ENCODE assay signal across 2 cellular contexts in genomic region chr9:99266136-99267023, GRCh38.
TF ChIP-seq lines count a peak whose summit lies in the region.

No MANE protein-coding gene starts in this region.

TF ChIP-seq in HEK293T, 16 proteins besides CTCF, POLR2A, EP300 and RAD21 (continued from another document):
- no peak for TF ChIP-seq BHLHE40 (IDR thresholded peaks at IDR 0.05; ENCODE audit: borderline replicate concordance)
- no peak for TF ChIP-seq ELF4 (IDR thresholded peaks at IDR 0.05)
- 0 out of 2 replicates have a peak, but pooled peaks have one; percentile 26 for TF ChIP-seq PKNOX1 (IDR thresholded peaks at IDR 0.05)
- no peak for TF ChIP-seq SUZ12 (IDR thresholded peaks at IDR 0.05)

TF ChIP-seq in GM12878, 131 proteins besides CTCF, POLR2A, EP300 and RAD21 (continued from another document and continues in another):
- TF ChIP-seq, protein P1, sequence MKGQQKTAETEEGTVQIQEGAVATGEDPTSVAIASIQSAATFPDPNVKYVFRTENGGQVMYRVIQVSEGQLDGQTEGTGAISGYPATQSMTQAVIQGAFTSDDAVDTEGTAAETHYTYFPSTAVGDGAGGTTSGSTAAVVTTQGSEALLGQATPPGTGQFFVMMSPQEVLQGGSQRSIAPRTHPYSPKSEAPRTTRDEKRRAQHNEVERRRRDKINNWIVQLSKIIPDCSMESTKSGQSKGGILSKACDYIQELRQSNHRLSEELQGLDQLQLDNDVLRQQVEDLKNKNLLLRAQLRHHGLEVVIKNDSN (IDR thresholded peaks at IDR 0.05; ENCODE audit: borderline replicate concordance, extremely low read length, insufficient read depth, low read depth, low read length): no peak
- TF ChIP-seq RBBP5 (conservative IDR thresholded peaks at IDR 0.05) (no peak), BACH1 (IDR thresholded peaks at IDR 0.05; ENCODE audit: borderline replicate concordance) (no peak), SUZ12 (IDR thresholded peaks at IDR 0.05; ENCODE audit: unreplicated experiment) (no peak), IRF4 (IDR thresholded peaks at IDR 0.05; ENCODE audit: low read depth, low read length) (no peak), JUNB (IDR thresholded peaks at IDR 0.05) (peak; percentile 22), POU2F2 (IDR thresholded peaks at IDR 0.05; ENCODE audit: borderline replicate concordance, low read depth, low read length) (no peak), NR2F1 (conservative IDR thresholded peaks at IDR 0.05) (peak; percentile 83), GATAD2B (conservative IDR thresholded peaks at IDR 0.05; ENCODE audit: low read depth) (0 out of 2 replicates have a peak, but pooled peaks have one; percentile 44), SREBF2 (IDR thresholded peaks at IDR 0.05; ENCODE audit: low read length) (no peak), CBFB (IDR thresholded peaks at IDR 0.05; ENCODE audit: low read depth) (peak; percentile 97), MTA2 (IDR thresholded peaks at IDR 0.05; ENCODE audit: low read depth) (no peak), HDGF (IDR thresholded peaks at IDR 0.05) (no peak), HDAC2 (IDR thresholded peaks at IDR 0.05) (no peak), MEF2B (IDR thresholded peaks at IDR 0.05; ENCODE audit: partially characterized antibody, poor library complexity, severe bottlenecking) (peak; percentile 40), MLLT1 (IDR thresholded peaks at IDR 0.05) (peak; percentile 83), ZNF274 (IDR thresholded peaks at IDR 0.05; ENCODE audit: insufficient read depth, insufficient read length) (no peak), TAF1 (IDR thresholded peaks at IDR 0.05; ENCODE audit: borderline replicate concordance, low read depth, low read length) (no peak), ATF3 (IDR thresholded peaks at IDR 0.05; ENCODE audit: borderline replicate concordance, extremely low read depth, low read depth, low read length) (no peak), CREM (IDR thresholded peaks at IDR 0.05; ENCODE audit: low read depth) (peak; percentile 78), NBN (IDR thresholded peaks at IDR 0.05) (peak; percentile 41; the same call in 1 of the 2 replicates), YBX1 (IDR thresholded peaks at IDR 0.05) (no peak), SIN3A (IDR thresholded peaks at IDR 0.05; ENCODE audit: low read depth, low read length) (no peak), RB1 (IDR thresholded peaks at IDR 0.05; ENCODE audit: borderline replicate concordance) (peak; percentile 64; the same call in 1 of the 2 replicates), TCF7 (IDR thresholded peaks at IDR 0.05; ENCODE audit: borderline replicate concordance) (no peak), IKZF2 (IDR thresholded peaks at IDR 0.05) (peak; percentile 77 to 81), SMARCA5 (IDR thresholded peaks at IDR 0.05) (0 out of 2 replicates have a peak, but pooled peaks have one; percentile 47), RELB (IDR thresholded peaks at IDR 0.05; ENCODE audit: low read depth) (peak; percentile 65; the same call in 1 of the 2 replicates), POLR2AphosphoS5 (IDR thresholded peaks at IDR 0.05; ENCODE audit: low read length) (no peak), SREBF1 (IDR thresholded peaks at IDR 0.05; ENCODE audit: low read length) (no peak), PAX5 (IDR thresholded peaks at IDR 0.05; ENCODE audit: borderline replicate concordance, low read depth, low read length) (no peak), SIX5 (IDR thresholded peaks at IDR 0.05; ENCODE audit: low read depth, low read length, severe bottlenecking) (no peak), STAT1 (conservative IDR thresholded peaks at IDR 0.05) (peak; percentile 91; the same call in 1 of the 2 replicates), NR2C2 (IDR thresholded peaks at IDR 0.05; ENCODE audit: borderline replicate concordance, control insufficient read depth, insufficient read length, low read depth) (no peak), SMC3 (IDR thresholded peaks at IDR 0.05; ENCODE audit: borderline replicate concordance, low read length) (peak; percentile 79), BRCA1 (IDR thresholded peaks at IDR 0.05; ENCODE audit: low read depth, low read length) (no peak), IKZF1 (conservative IDR thresholded peaks at IDR 0.05) (peak; percentile 89), ZNF622 (IDR thresholded peaks at IDR 0.05) (no peak), NR2C1 (IDR thresholded peaks at IDR 0.05) (peak; percentile 29; the same call in 1 of the 2 replicates), NFYA (IDR thresholded peaks at IDR 0.05; ENCODE audit: borderline replicate concordance, low read depth, low read length) (no peak), HCFC1 (IDR thresholded peaks at IDR 0.05; ENCODE audit: low read length) (no peak)
- TF ChIP-seq, protein P2, sequence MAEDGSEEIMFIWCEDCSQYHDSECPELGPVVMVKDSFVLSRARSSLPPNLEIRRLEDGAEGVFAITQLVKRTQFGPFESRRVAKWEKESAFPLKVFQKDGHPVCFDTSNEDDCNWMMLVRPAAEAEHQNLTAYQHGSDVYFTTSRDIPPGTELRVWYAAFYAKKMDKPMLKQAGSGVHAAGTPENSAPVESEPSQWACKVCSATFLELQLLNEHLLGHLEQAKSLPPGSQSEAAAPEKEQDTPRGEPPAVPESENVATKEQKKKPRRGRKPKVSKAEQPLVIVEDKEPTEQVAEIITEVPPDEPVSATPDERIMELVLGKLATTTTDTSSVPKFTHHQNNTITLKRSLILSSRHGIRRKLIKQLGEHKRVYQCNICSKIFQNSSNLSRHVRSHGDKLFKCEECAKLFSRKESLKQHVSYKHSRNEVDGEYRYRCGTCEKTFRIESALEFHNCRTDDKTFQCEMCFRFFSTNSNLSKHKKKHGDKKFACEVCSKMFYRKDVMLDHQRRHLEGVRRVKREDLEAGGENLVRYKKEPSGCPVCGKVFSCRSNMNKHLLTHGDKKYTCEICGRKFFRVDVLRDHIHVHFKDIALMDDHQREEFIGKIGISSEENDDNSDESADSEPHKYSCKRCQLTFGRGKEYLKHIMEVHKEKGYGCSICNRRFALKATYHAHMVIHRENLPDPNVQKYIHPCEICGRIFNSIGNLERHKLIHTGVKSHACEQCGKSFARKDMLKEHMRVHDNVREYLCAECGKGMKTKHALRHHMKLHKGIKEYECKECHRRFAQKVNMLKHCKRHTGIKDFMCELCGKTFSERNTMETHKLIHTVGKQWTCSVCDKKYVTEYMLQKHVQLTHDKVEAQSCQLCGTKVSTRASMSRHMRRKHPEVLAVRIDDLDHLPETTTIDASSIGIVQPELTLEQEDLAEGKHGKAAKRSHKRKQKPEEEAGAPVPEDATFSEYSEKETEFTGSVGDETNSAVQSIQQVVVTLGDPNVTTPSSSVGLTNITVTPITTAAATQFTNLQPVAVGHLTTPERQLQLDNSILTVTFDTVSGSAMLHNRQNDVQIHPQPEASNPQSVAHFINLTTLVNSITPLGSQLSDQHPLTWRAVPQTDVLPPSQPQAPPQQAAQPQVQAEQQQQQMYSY (CRISPR knock-in tag; IDR thresholded peaks at IDR 0.05): no peak
- TF ChIP-seq, protein P3, sequence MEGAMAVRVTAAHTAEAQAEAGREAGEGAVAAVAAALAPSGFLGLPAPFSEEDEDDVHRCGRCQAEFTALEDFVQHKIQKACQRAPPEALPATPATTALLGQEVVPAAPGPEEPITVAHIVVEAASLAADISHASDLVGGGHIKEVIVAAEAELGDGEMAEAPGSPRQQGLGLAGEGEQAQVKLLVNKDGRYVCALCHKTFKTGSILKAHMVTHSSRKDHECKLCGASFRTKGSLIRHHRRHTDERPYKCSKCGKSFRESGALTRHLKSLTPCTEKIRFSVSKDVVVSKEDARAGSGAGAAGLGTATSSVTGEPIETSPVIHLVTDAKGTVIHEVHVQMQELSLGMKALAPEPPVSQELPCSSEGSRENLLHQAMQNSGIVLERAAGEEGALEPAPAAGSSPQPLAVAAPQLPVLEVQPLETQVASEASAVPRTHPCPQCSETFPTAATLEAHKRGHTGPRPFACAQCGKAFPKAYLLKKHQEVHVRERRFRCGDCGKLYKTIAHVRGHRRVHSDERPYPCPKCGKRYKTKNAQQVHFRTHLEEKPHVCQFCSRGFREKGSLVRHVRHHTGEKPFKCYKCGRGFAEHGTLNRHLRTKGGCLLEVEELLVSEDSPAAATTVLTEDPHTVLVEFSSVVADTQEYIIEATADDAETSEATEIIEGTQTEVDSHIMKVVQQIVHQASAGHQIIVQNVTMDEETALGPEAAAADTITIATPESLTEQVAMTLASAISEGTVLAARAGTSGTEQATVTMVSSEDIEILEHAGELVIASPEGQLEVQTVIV (IDR thresholded peaks at IDR 0.05; ENCODE audit: borderline replicate concordance, partially characterized antibody): no peak
- TF ChIP-seq, protein P4, sequence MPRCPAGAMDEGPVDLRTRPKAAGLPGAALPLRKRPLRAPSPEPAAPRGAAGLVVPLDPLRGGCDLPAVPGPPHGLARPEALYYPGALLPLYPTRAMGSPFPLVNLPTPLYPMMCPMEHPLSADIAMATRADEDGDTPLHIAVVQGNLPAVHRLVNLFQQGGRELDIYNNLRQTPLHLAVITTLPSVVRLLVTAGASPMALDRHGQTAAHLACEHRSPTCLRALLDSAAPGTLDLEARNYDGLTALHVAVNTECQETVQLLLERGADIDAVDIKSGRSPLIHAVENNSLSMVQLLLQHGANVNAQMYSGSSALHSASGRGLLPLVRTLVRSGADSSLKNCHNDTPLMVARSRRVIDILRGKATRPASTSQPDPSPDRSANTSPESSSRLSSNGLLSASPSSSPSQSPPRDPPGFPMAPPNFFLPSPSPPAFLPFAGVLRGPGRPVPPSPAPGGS (IDR thresholded peaks at IDR 0.05; ENCODE audit: borderline replicate concordance, insufficient read depth, low read depth, low read length, poor library complexity, severe bottlenecking): no peak
- TF ChIP-seq, protein P5, sequence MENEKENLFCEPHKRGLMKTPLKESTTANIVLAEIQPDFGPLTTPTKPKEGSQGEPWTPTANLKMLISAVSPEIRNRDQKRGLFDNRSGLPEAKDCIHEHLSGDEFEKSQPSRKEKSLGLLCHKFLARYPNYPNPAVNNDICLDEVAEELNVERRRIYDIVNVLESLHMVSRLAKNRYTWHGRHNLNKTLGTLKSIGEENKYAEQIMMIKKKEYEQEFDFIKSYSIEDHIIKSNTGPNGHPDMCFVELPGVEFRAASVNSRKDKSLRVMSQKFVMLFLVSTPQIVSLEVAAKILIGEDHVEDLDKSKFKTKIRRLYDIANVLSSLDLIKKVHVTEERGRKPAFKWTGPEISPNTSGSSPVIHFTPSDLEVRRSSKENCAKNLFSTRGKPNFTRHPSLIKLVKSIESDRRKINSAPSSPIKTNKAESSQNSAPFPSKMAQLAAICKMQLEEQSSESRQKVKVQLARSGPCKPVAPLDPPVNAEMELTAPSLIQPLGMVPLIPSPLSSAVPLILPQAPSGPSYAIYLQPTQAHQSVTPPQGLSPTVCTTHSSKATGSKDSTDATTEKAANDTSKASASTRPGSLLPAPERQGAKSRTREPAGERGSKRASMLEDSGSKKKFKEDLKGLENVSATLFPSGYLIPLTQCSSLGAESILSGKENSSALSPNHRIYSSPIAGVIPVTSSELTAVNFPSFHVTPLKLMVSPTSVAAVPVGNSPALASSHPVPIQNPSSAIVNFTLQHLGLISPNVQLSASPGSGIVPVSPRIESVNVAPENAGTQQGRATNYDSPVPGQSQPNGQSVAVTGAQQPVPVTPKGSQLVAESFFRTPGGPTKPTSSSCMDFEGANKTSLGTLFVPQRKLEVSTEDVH (IDR thresholded peaks at IDR 0.05; ENCODE audit: low read depth, partially characterized antibody): no peak
- TF ChIP-seq, protein P6, sequence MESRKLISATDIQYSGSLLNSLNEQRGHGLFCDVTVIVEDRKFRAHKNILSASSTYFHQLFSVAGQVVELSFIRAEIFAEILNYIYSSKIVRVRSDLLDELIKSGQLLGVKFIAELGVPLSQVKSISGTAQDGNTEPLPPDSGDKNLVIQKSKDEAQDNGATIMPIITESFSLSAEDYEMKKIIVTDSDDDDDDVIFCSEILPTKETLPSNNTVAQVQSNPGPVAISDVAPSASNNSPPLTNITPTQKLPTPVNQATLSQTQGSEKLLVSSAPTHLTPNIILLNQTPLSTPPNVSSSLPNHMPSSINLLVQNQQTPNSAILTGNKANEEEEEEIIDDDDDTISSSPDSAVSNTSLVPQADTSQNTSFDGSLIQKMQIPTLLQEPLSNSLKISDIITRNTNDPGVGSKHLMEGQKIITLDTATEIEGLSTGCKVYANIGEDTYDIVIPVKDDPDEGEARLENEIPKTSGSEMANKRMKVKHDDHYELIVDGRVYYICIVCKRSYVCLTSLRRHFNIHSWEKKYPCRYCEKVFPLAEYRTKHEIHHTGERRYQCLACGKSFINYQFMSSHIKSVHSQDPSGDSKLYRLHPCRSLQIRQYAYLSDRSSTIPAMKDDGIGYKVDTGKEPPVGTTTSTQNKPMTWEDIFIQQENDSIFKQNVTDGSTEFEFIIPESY (IDR thresholded peaks at IDR 0.05): no peak
